In genomic region chr4:112321768-112322684, GRCh38 we compare ENCODE assay signal across 8 cellular contexts. TPM values are rescaled to one million over a fixed set of nuclear protein-coding genes. Genes with fewer than 3 reads are reported as not detected.
DNase-seq lines count a peak whose midpoint lies in the region; ATAC-seq and TF ChIP-seq lines count a peak whose summit lies in the region.

No MANE protein-coding gene starts in this region.

- no peaks in the 10 kb centered on the region for H3K9me3 Mint-ChIP-seq in activated B cell treated with CpG ODN at 0.5 μM for 24 hours

- H3K27ac Mint-ChIP-seq in activated B cell treated with CpG ODN at 0.5 μM for 24 hours: no peak overlapping the region

- H3K27me3 Mint-ChIP-seq in activated B cell treated with CpG ODN at 0.5 μM for 24 hours: no peaks in the 10 kb centered on the region

- H3K4me1 Mint-ChIP-seq in activated B cell treated with CpG ODN at 0.5 μM for 24 hours: peaks cover 15% of the 10 kb centered on the region

- POLR2A ChIA-PET in activated B cell treated with CpG ODN at 0.5 μM for 24 hours (lab: Charles Lee): interaction anchor here (1.0 kb wide), 1 partner anchor 36 kb away, joined by 3 read pairs; the partner anchor contains the start of gene TIFA

- TF ChIP-seq CTCF in activated B cell treated with CpG ODN at 0.5 μM for 24 hours (IDR thresholded peaks at IDR 0.05): peak; percentile 97

- ATAC-seq in activated B cell treated with CpG ODN at 0.5 μM for 24 hours (ENCODE audit: low read depth) (peak; percentile 73), left colon (peak; percentile 52), GM21381 (IDR thresholded peaks at IDR 0.05; ENCODE audit: unreplicated experiment) (no peak)

- DNase-seq in NCI-H510A treated with DMSO at 0.1 percent for 48 hours (lab: John Stamatoyannopoulos, UW): peak; percentile 33
- no peak for DNase-seq in NCI-H510A (lab: John Stamatoyannopoulos, UW)
- DNase-seq in NCI-H1436 treated with DMSO at 0.1 percent for 48 hours (lab: John Stamatoyannopoulos, UW): peak; percentile 1
- DNase-seq in activated B cell treated with CpG ODN at 0.5 μM for 24 hours: peak; percentile 39
- peak in 38 of 61 donors; percentile 1 to 74 (median 14) for DNase-seq in caudate nucleus (lab: John Stamatoyannopoulos, UW)
- DNase-seq in left colon: peak; percentile 28 to 83
- DNase-seq in stimulated activated CD4-positive, alpha-beta T cell treated with anti-CD3 and anti-CD28 coated beads, Interleukin-4, amount 100 ng/mL, for 24 hours: peak; percentile 83

- no peak overlapping the region for H3K27ac ChIP-seq in caudate nucleus (ENCODE audit: low read depth, low read length)

- H3K36me3 Mint-ChIP-seq in activated B cell treated with CpG ODN at 0.5 μM for 24 hours (ENCODE audit: low read depth): peaks cover 13% of the 10 kb centered on the region

- intact Hi-C loops in activated B cell treated with CpG ODN at 0.5 μM for 24 hours (cut with micrococcal nuclease) (loop anchor here (1.0 to 5.0 kb wide), 7 partner anchors 10 to 223 kb away; partner anchors contain the start of genes FAM241A and TIFA), left colon (cut with DNase I, micrococcal nuclease) (loop anchor here in 1 of 2 donors (5.0 to 10.0 kb wide), 2 partner anchors 203 to 280 kb away; no protein-coding TSS in a partner anchor)

- H3K4me3 Mint-ChIP-seq in activated B cell treated with CpG ODN at 0.5 μM for 24 hours: no peak overlapping the region

- CTCF ChIA-PET in activated B cell treated with CpG ODN at 0.5 μM for 24 hours (lab: Charles Lee): interaction anchor here (0.7 to 2.6 kb wide), 9 partner anchors 10 to 223 kb away, joined by 3 to 13 read pairs (median 3); partner anchors contain the start of gene TIFA

RNA-seq across cellular contexts. Expression of gene ALPK1, which starts 24.9 kb away (rescaled TPM):
- total RNA-seq in activated B cell treated with CpG ODN at 0.5 μM for 24 hours (23.1 and 26.7 TPM in 2 replicates), left colon (10 to 100 TPM; 23.0 to 26.3 TPM)

RNA-seq across cellular contexts. Expression of gene TIFA, which starts 36.3 kb away (rescaled TPM):
- 36.4 and 43.4 TPM in 2 replicates for total RNA-seq in activated B cell treated with CpG ODN at 0.5 μM for 24 hours
- total RNA-seq in left colon: 1 to 10 TPM; 4.0 to 7.0 TPM
